20 cellular contexts compared by ENCODE assay signal in genomic region chr15:87362531-87362930, GRCh38.
"Had no signal": no experiment of that assay in that cellular context is flagged by ENCODE, and none has a peak within 500 bp of the region (broad histone marks: within the 10 kb centered on the region; RNA-seq: fewer than 3 reads in every experiment).

No MANE protein-coding gene starts in this region.

- H3K4me1 Mint-ChIP-seq: activated naive CD8-positive, alpha-beta T cell treated with anti-CD3 and anti-CD28 coated beads for 36 hours; natural killer cell had no signal

- H3K27me3 ChIP-seq: neutrophil, tibial nerve, vagina had no signal

- H3K4me1 ChIP-seq: tibial nerve, vagina had no signal

- H3K36me3 Mint-ChIP-seq: activated naive CD8-positive, alpha-beta T cell treated with anti-CD3 and anti-CD28 coated beads for 36 hours; natural killer cell had no signal

- H3K27ac ChIP-seq: dorsolateral prefrontal cortex, neutrophil, skin epidermis, tibial nerve, vagina had no signal

- DNase-seq: activated CD4-positive, alpha-beta T cell treated with anti-CD3 and anti-CD28 coated beads, Interleukin-2, amount 50 U/mL, for 1 hour; activated CD8-positive, alpha-beta memory T cell treated with anti-CD3 and anti-CD28 coated beads for 24 hours; activated naive CD8-positive, alpha-beta T cell treated with anti-CD3 and anti-CD28 coated beads for 36 hours; dorsolateral prefrontal cortex; endodermal cell; erythroblast; hippocampal formation; kidney; left ventricle myocardium superior; mesendoderm; natural killer cell; retina; stimulated activated CD4-positive, alpha-beta T cell treated with anti-CD3 and anti-CD28 coated beads, Interleukin-4, amount 100 ng/mL, for 24 hours; stimulated activated naive CD4-positive, alpha-beta T cell had no signal

- ATAC-seq: activated CD4-positive, CD25-positive, alpha-beta regulatory T cell treated with anti-CD3 and anti-CD28 coated beads, Interleukin-2, amount 50 U/mL, for 24 hours; left ventricle myocardium superior; natural killer cell had no signal

- H3K27ac Mint-ChIP-seq: activated naive CD8-positive, alpha-beta T cell treated with anti-CD3 and anti-CD28 coated beads for 36 hours; activated T-helper 1 cell treated with anti-CD3 and anti-CD28 coated beads, Interleukin-12 subunit alpha, Interleukin-12 subunit beta, Interleukin-2, Interleukin-4 antibody, amounts not matched to agents 30 ng/mL and 10 ng/mL and 1 ng/mL, durations not matched to agents 14 hours and 24 hours and 36 hours; endodermal cell; natural killer cell had no signal

- H3K4me3 ChIP-seq: dorsolateral prefrontal cortex, skin epidermis, tibial nerve, vagina had no signal

- H3K36me3 ChIP-seq: neutrophil, tibial nerve, vagina had no signal

- H3K4me3 Mint-ChIP-seq: activated naive CD8-positive, alpha-beta T cell treated with anti-CD3 and anti-CD28 coated beads for 36 hours; activated T-helper 1 cell treated with anti-CD3 and anti-CD28 coated beads, Interleukin-12 subunit alpha, Interleukin-12 subunit beta, Interleukin-2, Interleukin-4 antibody, amounts not matched to agents 30 ng/mL and 10 ng/mL and 1 ng/mL, durations not matched to agents 14 hours and 24 hours and 36 hours; endodermal cell; natural killer cell had no signal

- H3K9me3 ChIP-seq: neutrophil, tibial nerve, vagina had no signal

- H3K9me3 Mint-ChIP-seq: activated naive CD8-positive, alpha-beta T cell treated with anti-CD3 and anti-CD28 coated beads for 36 hours; activated T-helper 1 cell treated with anti-CD3 and anti-CD28 coated beads, Interleukin-12 subunit alpha, Interleukin-12 subunit beta, Interleukin-2, Interleukin-4 antibody, amounts not matched to agents 30 ng/mL and 10 ng/mL and 1 ng/mL, durations not matched to agents 14 hours and 24 hours and 36 hours; endodermal cell had no signal
